Comparison of ENCODE assay signal across 8 cellular contexts in the genomic region with DNA sequence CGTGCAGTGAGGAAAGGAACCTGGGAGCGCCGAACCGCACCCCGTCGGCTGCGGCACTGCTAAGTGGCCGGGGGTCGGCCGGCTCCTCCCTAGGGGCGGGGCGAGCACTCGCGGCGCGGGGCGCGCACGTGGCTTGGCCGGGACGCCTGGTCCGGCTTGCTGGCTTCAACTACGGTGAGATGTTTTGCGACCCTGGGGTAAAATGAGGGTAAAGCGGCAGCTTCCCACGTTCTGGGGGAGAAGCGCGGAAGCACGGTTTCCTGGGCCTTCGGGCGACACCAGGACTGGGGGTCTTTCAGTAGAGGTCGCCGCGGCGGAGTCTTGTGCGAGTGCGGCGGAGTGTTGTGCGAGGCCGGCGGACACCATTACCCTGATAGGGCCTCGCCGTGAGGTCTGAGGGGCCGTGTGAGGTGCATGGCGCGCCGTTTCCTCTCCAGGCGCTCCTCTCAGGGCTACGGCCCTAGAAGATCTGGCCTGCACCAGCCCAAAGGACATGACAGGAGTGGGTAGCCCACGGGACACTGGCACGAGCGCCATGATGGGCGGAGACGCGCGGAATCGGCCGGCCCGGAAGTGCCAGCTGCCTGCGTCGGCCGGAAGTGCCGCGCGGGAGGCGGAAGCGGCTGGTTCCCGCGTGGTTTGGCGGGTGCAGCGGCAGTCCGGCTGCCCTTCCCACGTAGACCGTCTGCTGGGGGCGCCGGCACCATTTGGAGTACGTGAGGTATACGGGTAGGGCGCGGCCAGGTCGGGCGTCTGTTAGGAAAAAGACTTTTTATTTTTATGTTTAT. TPM values are rescaled to one million over a fixed set of nuclear protein-coding genes. Genes with fewer than 3 reads are reported as not detected.
A peak's percentile ranks its signal among the peaks of the same experiment; 100 is the strongest.
DNase-seq lines count a peak whose midpoint lies in the region; ATAC-seq and TF ChIP-seq lines count a peak whose summit lies in the region.

Gene PIGW (plus strand): TSS at position 107 of the 788 bp plus-strand sequence. CDS start 2,115 bp downstream, outside the sequence.

- no peaks in the 10 kb centered on the region for H3K9me3 ChIP-seq in WERI-Rb-1 (ENCODE audit: severe bottlenecking)
- H3K9me3 ChIP-seq in smooth muscle cell (replicated peaks; ENCODE audit: low read depth) = no peaks in the 10 kb centered on the region

- ATAC-seq in GM18870 (IDR thresholded peaks at IDR 0.05; ENCODE audit: unreplicated experiment) = peak; percentile 55
- peak; percentile 53 for ATAC-seq in HG03108 (IDR thresholded peaks at IDR 0.05; ENCODE audit: unreplicated experiment)

- peaks cover 55% of the 10 kb centered on the region for H3K79me2 ChIP-seq in ACC112 (ENCODE audit: control insufficient read depth, insufficient read depth, low read length, unreplicated experiment)
- peaks cover 8% of the 10 kb centered on the region for H3K79me2 ChIP-seq in smooth muscle cell (ENCODE audit: low read depth)

- H2AFZ ChIP-seq in ACC112 (ENCODE audit: low read length, unreplicated experiment) = peak within 1 kb of the TSS; percentile 85
- peak within 1 kb of the TSS; percentile 78 for H2AFZ ChIP-seq in smooth muscle cell (ENCODE audit: low read depth)

- peak within 1 kb of the TSS; percentile 95 for H3K4me3 ChIP-seq in ACC112 (ENCODE audit: low read depth, low read length)
- H3K4me3 ChIP-seq in WERI-Rb-1 (ENCODE audit: low read depth, low read length) = peak within 1 kb of the TSS; percentile 96
- peak within 1 kb of the TSS; percentile 65 for H3K4me3 ChIP-seq in smooth muscle cell

- H3K4me2 ChIP-seq in smooth muscle cell = peak within 1 kb of the TSS; percentile 89

- H3K27ac ChIP-seq in ACC112 (ENCODE audit: low read depth, low read length) = peak within 1 kb of the TSS; percentile 94
- peak within 1 kb of the TSS; percentile 99 for H3K27ac ChIP-seq in WERI-Rb-1
- peak within 1 kb of the TSS; percentile 82 for H3K27ac ChIP-seq in smooth muscle cell (ENCODE audit: low read depth)

- peak within 1 kb of the TSS; percentile 71 for H3K9ac ChIP-seq in smooth muscle cell (ENCODE audit: low read depth)

- H3K27me3 ChIP-seq in ACC112 (ENCODE audit: insufficient read depth, low read length) = no peaks in the 10 kb centered on the region
- H3K27me3 ChIP-seq in WERI-Rb-1 (ENCODE audit: insufficient read depth, low read depth, severe bottlenecking) = no peaks in the 10 kb centered on the region
- no peaks in the 10 kb centered on the region for H3K27me3 ChIP-seq in smooth muscle cell (ENCODE audit: low read depth)

- no peaks in the 10 kb centered on the region for H4K20me1 ChIP-seq in smooth muscle cell (ENCODE audit: low read depth)

- TF ChIP-seq CTCF in WERI-Rb-1 (IDR thresholded peaks at IDR 0.05; ENCODE audit: low read depth, low read length) (no peak), smooth muscle cell (IDR thresholded peaks at IDR 0.05; ENCODE audit: borderline replicate concordance, insufficient read depth, poor library complexity, severe bottlenecking) (no peak)

- 1% methylated on average over 81 of the region's 82 CpGs for WGBS in smooth muscle cell (ENCODE audit: low lambda C conversion rate)

- H3F3A ChIP-seq in smooth muscle cell (ENCODE audit: low read depth) = peaks cover 17% of the 10 kb centered on the region

- H3K4me1 ChIP-seq in ACC112 (ENCODE audit: control insufficient read depth, insufficient read depth, low read length, unreplicated experiment) (peaks cover 15% of the 10 kb centered on the region), smooth muscle cell (ENCODE audit: low read depth) (peaks cover 10% of the 10 kb centered on the region)

- DNase-seq in NCI-H2196 treated with DMSO at 0.1 percent for 48 hours (lab: John Stamatoyannopoulos, UW; ENCODE audit: unreplicated experiment) (peak; percentile 69), WERI-Rb-1 (peak; percentile 90), T47D (ENCODE audit: low read depth in 1 of 2, low spot score in 1 of 2) (peak; percentile 87 to 97), iPS-NIHi7 (ENCODE audit: extremely low spot score) (peak; percentile 95), smooth muscle cell (lab: John Stamatoyannopoulos, UW; ENCODE audit: unreplicated experiment) (peak; percentile 83)

- H3K36me3 ChIP-seq in ACC112 (ENCODE audit: insufficient read depth, low read length) (peaks cover 34% of the 10 kb centered on the region), WERI-Rb-1 (peaks cover 60% of the 10 kb centered on the region), smooth muscle cell (ENCODE audit: low read depth) (no peaks in the 10 kb centered on the region)

- in situ Hi-C loops in T47D (cut with HindIII; ENCODE audit: low pct_unique_long_range_greater_than_20kb, low sequenced_read_pairs) = no loop called here

RNA-seq across cellular contexts. Expression of gene PIGW, which starts in this region (rescaled TPM):
- total RNA-seq in smooth muscle cell = 2.3 and 3.4 TPM in 2 replicates
- 4.5 TPM in 2 replicates for polyA plus RNA-seq in smooth muscle cell

Comparison
In these comparisons a context has a peak if more than half of its experiments do, and no peak if none do; other contexts are left out.
1. Peak in every context shown above with its lines: DNase-seq, ATAC-seq, H3K4me3 ChIP-seq and H3K27ac ChIP-seq.